In genomic region chr1:42290130-42290529, GRCh38 we compare ENCODE assay signal across 12 cellular contexts.
"Had no signal": no experiment of that assay in that cellular context is flagged by ENCODE, and none has a peak within 500 bp of the region (broad histone marks: within the 10 kb centered on the region; RNA-seq: fewer than 3 reads in every experiment).

No MANE protein-coding gene starts in this region.

- H3K27me3 ChIP-seq: cardiac muscle cell, upper lobe of left lung had no signal

- H3K4me3 ChIP-seq: cardiac muscle cell, upper lobe of left lung had no signal

- H3K9me3 ChIP-seq: upper lobe of left lung had no signal

- H3K36me3 ChIP-seq: cardiac muscle cell, upper lobe of left lung had no signal

- H3K4me1 ChIP-seq: upper lobe of left lung had no signal

- DNase-seq: activated CD4-positive, alpha-beta memory T cell treated with anti-CD3 and anti-CD28 coated beads for 36 hours; activated CD4-positive, alpha-beta T cell treated with anti-CD3 and anti-CD28 coated beads for 1 hour; activated effector memory CD4-positive, alpha-beta T cell treated with anti-CD3 and anti-CD28 coated beads, Interleukin-2, amount 50 U/mL, for 16 hours; activated naive CD8-positive, alpha-beta T cell treated with anti-CD3 and anti-CD28 coated beads for 36 hours; activated T-cell treated with anti-CD3 and anti-CD28 coated beads, Interleukin-2, amount 50 U/mL, for 4 hours; aorta; left ventricle myocardium superior; stimulated activated CD4-positive, alpha-beta T cell treated with anti-CD3 and anti-CD28 coated beads, Interleukin-4, amount 100 ng/mL, for 1 hour; stimulated activated CD8-positive, alpha-beta memory T cell treated with anti-CD3 and anti-CD28 coated beads, Interleukin-4, amount 100 ng/mL, for 48 hours; stimulated activated naive CD8-positive, alpha-beta T cell treated with anti-CD3 and anti-CD28 coated beads, Interleukin-15, Interleukin-2, amounts not matched to agents 100 U/mL and 50 U/mL, for 24 hours; upper lobe of left lung had no signal

- ATAC-seq: activated T-cell treated with anti-CD3 and anti-CD28 coated beads, Interleukin-2, amount 50 U/mL, for 4 hours; left ventricle myocardium superior; stimulated activated naive CD8-positive, alpha-beta T cell treated with anti-CD3 and anti-CD28 coated beads, Interleukin-15, Interleukin-2, amounts not matched to agents 100 U/mL and 50 U/mL, for 24 hours had no signal

- H3K27ac ChIP-seq: cardiac muscle cell, upper lobe of left lung had no signal
